Comparison of ENCODE assay signal across 8 cellular contexts in genomic region chr18:8988262-8988871, GRCh38.
DNase-seq lines count a peak whose midpoint lies in the region; ATAC-seq, FAIRE-seq and TF ChIP-seq lines count a peak whose summit lies in the region.

No MANE protein-coding gene starts in this region.

- no peaks in the 10 kb centered on the region for H3K79me2 ChIP-seq in keratinocyte (ENCODE audit: control insufficient read depth, insufficient read depth, low read length)

- H2AFZ ChIP-seq in keratinocyte (ENCODE audit: control insufficient read depth, low read length), result no peak overlapping the region

- no peak overlapping the region for H3K4me2 ChIP-seq in keratinocyte (ENCODE audit: control insufficient read depth, extremely low read depth, insufficient read depth, low read depth, low read length)

- H3K36me3 ChIP-seq in breast epithelium (no peaks in the 10 kb centered on the region), keratinocyte (ENCODE audit: control insufficient read depth in 2 of 2, extremely low read depth in 1 of 2, insufficient read depth in 2 of 2, low read length in 2 of 2) (no peaks in the 10 kb centered on the region)

- intact Hi-C loops in breast epithelium (cut with DNase I; ENCODE audit: low total_unique reads), result loop anchor here (10.0 kb wide), 1 partner anchor 294 kb away; no protein-coding TSS in a partner anchor

- H3K9ac ChIP-seq in keratinocyte (ENCODE audit: control insufficient read depth, extremely low read depth, insufficient read depth, low read length), result no peak overlapping the region

- H3K4me3 ChIP-seq in GM12864 (ENCODE audit: low read depth, low read length), result no peak overlapping the region
- no peak overlapping the region for H3K4me3 ChIP-seq in breast epithelium
- no peak overlapping the region for H3K4me3 ChIP-seq in keratinocyte (ENCODE audit: control insufficient read depth in 2 of 3, extremely low read depth in 1 of 3, insufficient read depth in 2 of 3, low read depth in 1 of 3, low read length in 3 of 3)

- H3K4me1 ChIP-seq in breast epithelium (no peaks in the 10 kb centered on the region), keratinocyte (ENCODE audit: control insufficient read depth, extremely low read depth, insufficient read depth, low read length) (peaks cover 26% of the 10 kb centered on the region)

- no peak for TF ChIP-seq POLR2A in breast epithelium (IDR thresholded peaks at IDR 0.05)

- no peaks in the 10 kb centered on the region for H3K27me3 ChIP-seq in breast epithelium
- no peaks in the 10 kb centered on the region for H3K27me3 ChIP-seq in keratinocyte (ENCODE audit: control insufficient read depth, extremely low read depth, insufficient read depth, low read length)

- no peaks in the 10 kb centered on the region for H3K9me1 ChIP-seq in keratinocyte (ENCODE audit: control insufficient read depth, extremely low read depth, insufficient read depth, low read length)

- H3K27ac ChIP-seq in VCaP, result no peak overlapping the region
- no peak overlapping the region for H3K27ac ChIP-seq in breast epithelium
- H3K27ac ChIP-seq in keratinocyte (ENCODE audit: control insufficient read depth, insufficient read depth, low read length), result peak overlapping the region; percentile 83

- peak; percentile 81 for FAIRE-seq in keratinocyte (lab: Jason Lieb, UNC)

- no peaks in the 10 kb centered on the region for H4K20me1 ChIP-seq in keratinocyte (ENCODE audit: control insufficient read depth, extremely low read depth, insufficient read depth, low read length)

- peak; percentile 80 for ATAC-seq in HG02759 (IDR thresholded peaks at IDR 0.05; ENCODE audit: unreplicated experiment)

- DNase-seq in GM12864 (ENCODE audit: low read depth), result no peak
- peak; percentile 23 for DNase-seq in NCI-H2081 treated with DMSO at 0.1 percent for 48 hours (lab: John Stamatoyannopoulos, UW)
- no peak for DNase-seq in breast epithelium (ENCODE audit: low spot score in 2 of 2)
- DNase-seq in keratinocyte (ENCODE audit: low read depth, low spot score), result no peak
- peak; percentile 20 for DNase-seq in stimulated activated CD4-positive, alpha-beta T cell treated with anti-CD3 and anti-CD28 coated beads, Interleukin-2, amount 100 ng/mL, for 4 hours (ENCODE audit: low read depth)
- DNase-seq in NCI-H187 treated with DMSO at 0.1 percent for 48 hours (lab: John Stamatoyannopoulos, UW), result no peak

- dilution Hi-C loops in keratinocyte (cut with MboI; ENCODE audit: extremely low pct_ligation_motif_present, low sequenced_read_pairs), result no loop called here

- TF ChIP-seq CTCF in GM12864 (IDR thresholded peaks at IDR 0.05; ENCODE audit: low read depth, low read length, missing control alignments) (peak; percentile 96), VCaP (conservative IDR thresholded peaks at IDR 0.05) (peak; percentile 88), breast epithelium (IDR thresholded peaks at IDR 0.05) (peak in 2 of 3 donors; percentile 47 to 56), keratinocyte (optimal IDR thresholded peaks at IDR 0.05 in 1 of 3, IDR thresholded peaks at IDR 0.05 in 1 of 3, conservative IDR thresholded peaks at IDR 0.05 in 1 of 3; ENCODE audit: extremely low read depth in 1 of 3, insufficient read depth in 2 of 3, low read length in 3 of 3) (peak; percentile 91 to 99 (median 96))

- no peaks in the 10 kb centered on the region for H3K9me3 ChIP-seq in breast epithelium
- no peaks in the 10 kb centered on the region for H3K9me3 ChIP-seq in keratinocyte (ENCODE audit: control insufficient read depth, low read depth, low read length)

Comparison
In these comparisons a context has a peak if more than half of its experiments do, and no peak if none do; other contexts are left out.
1. DNase-seq: peak in NCI-H2081 treated with DMSO at 0.1 percent for 48 hours (single experiment) and stimulated activated CD4-positive, alpha-beta T cell treated with anti-CD3 and anti-CD28 coated beads, Interleukin-2, amount 100 ng/mL, for 4 hours (single experiment); none in GM12864 (single experiment), breast epithelium (0 of 2), keratinocyte (single experiment) and NCI-H187 treated with DMSO at 0.1 percent for 48 hours (single experiment).
2. Peak in every context shown above with its lines, with median percentiles within 50 percentile points of each other: CTCF ChIP-seq.